ENCODE assay signal across 1 cellular context in genomic region chr11:72864692-72865655, GRCh38.
TF ChIP-seq lines count a peak whose summit lies in the region.

No MANE protein-coding gene starts in this region.

TF ChIP-seq in GM12878, 131 proteins besides CTCF, POLR2A, EP300 and RAD21 (continued from another document):
- no peak for TF ChIP-seq E2F4 (IDR thresholded peaks at IDR 0.05; ENCODE audit: low read depth, low read length)
- no peak for TF ChIP-seq BCL11A (IDR thresholded peaks at IDR 0.05; ENCODE audit: low read depth, low read length)
- TF ChIP-seq ELK1 (IDR thresholded peaks at IDR 0.05; ENCODE audit: low read depth, low read length), result no peak
- TF ChIP-seq TAF1 (IDR thresholded peaks at IDR 0.05; ENCODE audit: borderline replicate concordance, low read depth, low read length), result no peak
- no peak for TF ChIP-seq ZNF217 (IDR thresholded peaks at IDR 0.05)
- TF ChIP-seq IKZF1 (conservative IDR thresholded peaks at IDR 0.05), result no peak
- no peak for TF ChIP-seq BACH1 (IDR thresholded peaks at IDR 0.05; ENCODE audit: borderline replicate concordance)
- no peak for TF ChIP-seq HSF1 (IDR thresholded peaks at IDR 0.05; ENCODE audit: low read depth, low read length)
- no peak for TF ChIP-seq RCOR1 (conservative IDR thresholded peaks at IDR 0.05; ENCODE audit: low read depth, low read length)
- TF ChIP-seq TCF12 (IDR thresholded peaks at IDR 0.05; ENCODE audit: low read depth, low read length), result no peak
- TF ChIP-seq PAX8 (IDR thresholded peaks at IDR 0.05), result no peak
- TF ChIP-seq JUNB (IDR thresholded peaks at IDR 0.05), result no peak
- no peak for TF ChIP-seq BCL3 (IDR thresholded peaks at IDR 0.05; ENCODE audit: borderline replicate concordance, insufficient read depth, low read depth, low read length, poor library complexity, severe bottlenecking)
- TF ChIP-seq ETV6 (conservative IDR thresholded peaks at IDR 0.05 in 1 of 2, IDR thresholded peaks at IDR 0.05 in 1 of 2; ENCODE audit: borderline replicate concordance in 1 of 2, low read depth in 1 of 2), result no peak
- TF ChIP-seq USF1 (IDR thresholded peaks at IDR 0.05; ENCODE audit: borderline replicate concordance, extremely low read length, insufficient read depth, low read depth, low read length), result no peak
- no peak for TF ChIP-seq SIN3A (IDR thresholded peaks at IDR 0.05; ENCODE audit: low read depth, low read length)
TF ChIP-seq in GM12878: peak in this region for 0.
